In the genomic region with DNA sequence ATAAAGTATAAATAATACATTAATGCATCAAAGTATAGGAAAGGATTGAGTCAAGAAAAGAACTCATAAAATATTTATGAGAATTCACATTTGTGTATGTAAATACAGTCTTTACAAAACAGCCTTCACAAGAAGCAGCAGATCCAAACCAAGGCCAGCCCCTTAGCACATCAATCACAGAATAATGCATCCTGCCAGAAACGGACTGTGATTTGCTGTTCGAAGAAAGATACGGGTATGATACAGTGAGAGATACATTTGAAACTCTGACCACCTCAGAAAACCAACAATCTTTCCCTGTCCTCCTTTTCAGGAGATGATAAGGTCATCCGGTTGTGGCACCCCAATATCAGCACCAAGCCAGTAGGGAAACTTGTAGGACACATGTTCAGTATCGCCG, we compare ENCODE assay signal across 1 cellular context.
TF ChIP-seq lines count a peak whose summit lies in the region.

No MANE protein-coding gene starts in this region.

TF ChIP-seq in GM23338, 12 proteins besides CTCF, POLR2A, EP300 and RAD21 (continued from another document):
- TF ChIP-seq, protein P1, sequence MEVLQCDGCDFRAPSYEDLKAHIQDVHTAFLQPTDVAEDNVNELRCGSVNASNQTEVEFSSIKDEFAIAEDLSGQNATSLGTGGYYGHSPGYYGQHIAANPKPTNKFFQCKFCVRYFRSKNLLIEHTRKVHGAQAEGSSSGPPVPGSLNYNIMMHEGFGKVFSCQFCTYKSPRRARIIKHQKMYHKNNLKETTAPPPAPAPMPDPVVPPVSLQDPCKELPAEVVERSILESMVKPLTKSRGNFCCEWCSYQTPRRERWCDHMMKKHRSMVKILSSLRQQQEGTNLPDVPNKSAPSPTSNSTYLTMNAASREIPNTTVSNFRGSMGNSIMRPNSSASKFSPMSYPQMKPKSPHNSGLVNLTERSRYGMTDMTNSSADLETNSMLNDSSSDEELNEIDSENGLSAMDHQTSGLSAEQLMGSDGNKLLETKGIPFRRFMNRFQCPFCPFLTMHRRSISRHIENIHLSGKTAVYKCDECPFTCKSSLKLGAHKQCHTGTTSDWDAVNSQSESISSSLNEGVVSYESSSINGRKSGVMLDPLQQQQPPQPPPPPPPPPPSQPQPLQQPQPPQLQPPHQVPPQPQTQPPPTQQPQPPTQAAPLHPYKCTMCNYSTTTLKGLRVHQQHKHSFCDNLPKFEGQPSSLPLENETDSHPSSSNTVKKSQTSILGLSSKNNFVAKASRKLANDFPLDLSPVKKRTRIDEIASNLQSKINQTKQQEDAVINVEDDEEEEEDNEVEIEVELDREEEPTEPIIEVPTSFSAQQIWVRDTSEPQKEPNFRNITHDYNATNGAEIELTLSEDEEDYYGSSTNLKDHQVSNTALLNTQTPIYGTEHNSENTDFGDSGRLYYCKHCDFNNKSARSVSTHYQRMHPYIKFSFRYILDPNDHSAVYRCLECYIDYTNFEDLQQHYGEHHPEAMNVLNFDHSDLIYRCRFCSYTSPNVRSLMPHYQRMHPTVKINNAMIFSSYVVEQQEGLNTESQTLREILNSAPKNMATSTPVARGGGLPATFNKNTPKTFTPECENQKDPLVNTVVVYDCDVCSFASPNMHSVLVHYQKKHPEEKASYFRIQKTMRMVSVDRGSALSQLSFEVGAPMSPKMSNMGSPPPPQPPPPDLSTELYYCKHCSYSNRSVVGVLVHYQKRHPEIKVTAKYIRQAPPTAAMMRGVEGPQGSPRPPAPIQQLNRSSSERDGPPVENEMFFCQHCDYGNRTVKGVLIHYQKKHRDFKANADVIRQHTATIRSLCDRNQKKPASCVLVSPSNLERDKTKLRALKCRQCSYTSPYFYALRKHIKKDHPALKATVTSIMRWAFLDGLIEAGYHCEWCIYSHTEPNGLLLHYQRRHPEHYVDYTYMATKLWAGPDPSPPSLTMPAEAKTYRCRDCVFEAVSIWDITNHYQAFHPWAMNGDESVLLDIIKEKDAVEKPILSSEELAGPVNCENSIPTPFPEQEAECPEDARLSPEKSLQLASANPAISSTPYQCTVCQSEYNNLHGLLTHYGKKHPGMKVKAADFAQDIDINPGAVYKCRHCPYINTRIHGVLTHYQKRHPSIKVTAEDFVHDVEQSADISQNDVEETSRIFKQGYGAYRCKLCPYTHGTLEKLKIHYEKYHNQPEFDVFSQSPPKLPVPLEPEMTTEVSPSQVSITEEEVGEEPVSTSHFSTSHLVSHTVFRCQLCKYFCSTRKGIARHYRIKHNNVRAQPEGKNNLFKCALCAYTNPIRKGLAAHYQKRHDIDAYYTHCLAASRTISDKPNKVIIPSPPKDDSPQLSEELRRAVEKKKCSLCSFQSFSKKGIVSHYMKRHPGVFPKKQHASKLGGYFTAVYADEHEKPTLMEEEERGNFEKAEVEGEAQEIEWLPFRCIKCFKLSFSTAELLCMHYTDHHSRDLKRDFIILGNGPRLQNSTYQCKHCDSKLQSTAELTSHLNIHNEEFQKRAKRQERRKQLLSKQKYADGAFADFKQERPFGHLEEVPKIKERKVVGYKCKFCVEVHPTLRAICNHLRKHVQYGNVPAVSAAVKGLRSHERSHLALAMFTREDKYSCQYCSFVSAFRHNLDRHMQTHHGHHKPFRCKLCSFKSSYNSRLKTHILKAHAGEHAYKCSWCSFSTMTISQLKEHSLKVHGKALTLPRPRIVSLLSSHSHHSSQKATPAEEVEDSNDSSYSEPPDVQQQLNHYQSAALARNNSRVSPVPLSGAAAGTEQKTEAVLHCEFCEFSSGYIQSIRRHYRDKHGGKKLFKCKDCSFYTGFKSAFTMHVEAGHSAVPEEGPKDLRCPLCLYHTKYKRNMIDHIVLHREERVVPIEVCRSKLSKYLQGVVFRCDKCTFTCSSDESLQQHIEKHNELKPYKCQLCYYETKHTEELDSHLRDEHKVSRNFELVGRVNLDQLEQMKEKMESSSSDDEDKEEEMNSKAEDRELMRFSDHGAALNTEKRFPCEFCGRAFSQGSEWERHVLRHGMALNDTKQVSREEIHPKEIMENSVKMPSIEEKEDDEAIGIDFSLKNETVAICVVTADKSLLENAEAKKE (CRISPR knock-in tag; IDR thresholded peaks at IDR 0.05), result no peak
- no peak for TF ChIP-seq EZH2phosphoT487 (IDR thresholded peaks at IDR 0.05; ENCODE audit: unreplicated experiment)
- TF ChIP-seq, protein P2, sequence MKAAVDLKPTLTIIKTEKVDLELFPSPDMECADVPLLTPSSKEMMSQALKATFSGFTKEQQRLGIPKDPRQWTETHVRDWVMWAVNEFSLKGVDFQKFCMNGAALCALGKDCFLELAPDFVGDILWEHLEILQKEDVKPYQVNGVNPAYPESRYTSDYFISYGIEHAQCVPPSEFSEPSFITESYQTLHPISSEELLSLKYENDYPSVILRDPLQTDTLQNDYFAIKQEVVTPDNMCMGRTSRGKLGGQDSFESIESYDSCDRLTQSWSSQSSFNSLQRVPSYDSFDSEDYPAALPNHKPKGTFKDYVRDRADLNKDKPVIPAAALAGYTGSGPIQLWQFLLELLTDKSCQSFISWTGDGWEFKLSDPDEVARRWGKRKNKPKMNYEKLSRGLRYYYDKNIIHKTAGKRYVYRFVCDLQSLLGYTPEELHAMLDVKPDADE (IDR thresholded peaks at IDR 0.05), result no peak
- no peak for TF ChIP-seq ZNF114 (CRISPR knock-in tag; IDR thresholded peaks at IDR 0.05)
- TF ChIP-seq JUNB (IDR thresholded peaks at IDR 0.05; ENCODE audit: unreplicated experiment), result no peak
